Comparison of ENCODE assay signal across 12 cellular contexts in genomic region chr10:32962541-32962940, GRCh38. TPM values are rescaled to one million over a fixed set of nuclear protein-coding genes. Genes with fewer than 3 reads are reported as not detected.
DNase-seq lines count a peak whose midpoint lies in the region; ATAC-seq, FAIRE-seq and TF ChIP-seq lines count a peak whose summit lies in the region.
"Had no signal": no experiment of that assay in that cellular context is flagged by ENCODE, and none has a peak within 500 bp of the region (broad histone marks: within the 10 kb centered on the region; RNA-seq: fewer than 3 reads in every experiment).

No MANE protein-coding gene starts in this region.

- POLR2A ChIA-PET in PC-3 (lab: Charles Lee; ENCODE audit: unreplicated experiment) = no interaction called here

- no peak for FAIRE-seq in D721Med (lab: Jason Lieb, UNC)

- H3K27ac ChIP-seq in BLaER1 (no peak overlapping the region), PC-3 (ENCODE audit: low read length) (peak overlapping the region; percentile 72), esophagus muscularis mucosa (replicated peaks in 1 of 4) (peak overlapping the region; percentile 96 to 100 (median 98)), rectal smooth muscle tissue (ENCODE audit: low read depth, low read length) (peak overlapping the region; percentile 90)
- H3K27ac ChIP-seq: RWPE1 had no signal

- H3K4me1 ChIP-seq in BLaER1 (peaks cover 23% of the 10 kb centered on the region), PC-3 (ENCODE audit: insufficient read depth, low read length) (peaks cover 49% of the 10 kb centered on the region), esophagus muscularis mucosa (peaks cover 34 to 56% (median 51%) of the 10 kb centered on the region in 4 donors), rectal smooth muscle tissue (ENCODE audit: control insufficient read depth, insufficient read depth, low read length) (peaks cover 15% of the 10 kb centered on the region)

- no peak for DNase-seq in PC-3
- DNase-seq in esophagus muscularis mucosa (ENCODE audit: extremely low spot score) = no peak
- no peak for DNase-seq in D721Med (ENCODE audit: insufficient read length, low spot score)
- no peak for DNase-seq in occipital lobe (lab: John Stamatoyannopoulos, UW)
- DNase-seq: activated T-cell treated with anti-CD3 and anti-CD28 coated beads, Interleukin-2, amount 50 U/mL, for 24 hours; caudate nucleus; stimulated activated CD4-positive, alpha-beta T cell treated with anti-CD3 and anti-CD28 coated beads, Interleukin-12 subunit alpha, Interleukin-12 subunit beta, amount 100 ng/mL, for 4 hours had no signal

- H3K4me3 ChIP-seq in BLaER1 = no peak overlapping the region
- no peak overlapping the region for H3K4me3 ChIP-seq in PC-3 (ENCODE audit: low read length)
- H3K4me3 ChIP-seq in esophagus muscularis mucosa = peak overlapping the region; percentile 2 to 36 (median 31)
- H3K4me3 ChIP-seq in rectal smooth muscle tissue (ENCODE audit: low read length) = no peak overlapping the region

- peaks cover 40% of the 10 kb centered on the region for H3K79me2 ChIP-seq in PC-3 (ENCODE audit: low read length)

- no peak for TF ChIP-seq EP300 in esophagus muscularis mucosa (IDR thresholded peaks at IDR 0.05)

- H3K36me3 ChIP-seq in BLaER1 (no peaks in the 10 kb centered on the region), PC-3 (ENCODE audit: low read depth, low read length) (no peaks in the 10 kb centered on the region), esophagus muscularis mucosa (no peaks in the 10 kb centered on the region), rectal smooth muscle tissue (ENCODE audit: control insufficient read depth, insufficient read depth, low read length) (no peaks in the 10 kb centered on the region)

- no peaks in the 10 kb centered on the region for H3K9me2 ChIP-seq in PC-3 (replicated peaks; ENCODE audit: low read length)

- H2AFZ ChIP-seq in PC-3 (ENCODE audit: low read length) = no peak overlapping the region

- TF ChIP-seq CTCF in PC-3 (conservative IDR thresholded peaks at IDR 0.05; ENCODE audit: low read depth, low read length) (no peak), esophagus muscularis mucosa (IDR thresholded peaks at IDR 0.05) (no peak), D721Med (IDR thresholded peaks at IDR 0.05; ENCODE audit: insufficient read depth, missing control alignments) (no peak)

- no peaks in the 10 kb centered on the region for H3K9me3 ChIP-seq in BLaER1
- no peaks in the 10 kb centered on the region for H3K9me3 ChIP-seq in PC-3 (ENCODE audit: low read length)
- H3K9me3 ChIP-seq in esophagus muscularis mucosa = no peaks in the 10 kb centered on the region

- H3K9ac ChIP-seq in BLaER1 = no peak overlapping the region
- no peak overlapping the region for H3K9ac ChIP-seq in PC-3 (ENCODE audit: low read length)
- no peak overlapping the region for H3K9ac ChIP-seq in rectal smooth muscle tissue (ENCODE audit: low read length)

- H3K27me3 ChIP-seq in BLaER1 (no peaks in the 10 kb centered on the region), PC-3 (ENCODE audit: low read length) (no peaks in the 10 kb centered on the region), esophagus muscularis mucosa (no peaks in the 10 kb centered on the region), rectal smooth muscle tissue (ENCODE audit: control insufficient read depth, insufficient read depth, low read length) (no peaks in the 10 kb centered on the region)

- CTCF ChIA-PET in PC-3 (lab: Charles Lee) = interaction anchor here (0.7 to 1.4 kb wide), 4 partner anchors 18 to 48 kb away, joined by 3 to 11 read pairs (median 7); no protein-coding TSS in a partner anchor

- 27% methylated on average over 4 of the region's 4 CpGs for WGBS in esophagus muscularis mucosa

- ATAC-seq in PC-3 (no peak), HG03460 (IDR thresholded peaks at IDR 0.05; ENCODE audit: unreplicated experiment) (no peak), HG03135 (IDR thresholded peaks at IDR 0.05; ENCODE audit: unreplicated experiment) (no peak)

- TF ChIP-seq POLR2A in esophagus muscularis mucosa (IDR thresholded peaks at IDR 0.05; ENCODE audit: low read depth) = no peak

- H3K4me2 ChIP-seq in BLaER1 (0 out of 2 replicates have a peak overlapping the region, but pooled peaks have one; percentile 59), PC-3 (ENCODE audit: low read length) (peak overlapping the region; percentile 76)

- intact Hi-C loops in PC-3 (cut with micrococcal nuclease) = loop anchor here (1.0 kb wide), 2 partner anchors 18 to 43 kb away; no protein-coding TSS in a partner anchor
- intact Hi-C loops in esophagus muscularis mucosa (cut with DNase I) = no loop called here

- H4K20me1 ChIP-seq in BLaER1 = peaks cover under 1% of the 10 kb centered on the region; the same call in 1 of the 2 replicates
- H4K20me1 ChIP-seq in PC-3 (ENCODE audit: low read length) = no peaks in the 10 kb centered on the region

- BruUV-seq in PC-3 (replicated peaks; lab: Mats Ljungman, UMichigan) = no TSS peak

- H3F3A ChIP-seq in PC-3 (ENCODE audit: low read length, unreplicated experiment) = peaks cover 4% of the 10 kb centered on the region

RNA-seq across cellular contexts. Expression of gene ITGB1, which starts 4.5 kb away (rescaled TPM):
- total RNA-seq in PC-3 (2014; rRNA removed) (956 and 1,010 TPM in 2 replicates), esophagus muscularis mucosa (1,000 to 10,000 TPM; 1,385 to 1,873 (median 1,661) TPM), occipital lobe (102 TPM)

Comparison
In these comparisons a context has a peak if more than half of its experiments do, and no peak if none do; other contexts are left out.
1. H3K4me3 ChIP-seq: peak in esophagus muscularis mucosa (4 of 4); none in BLaER1 (single experiment), PC-3 (single experiment) and rectal smooth muscle tissue (single experiment).